In genomic region chr1:201378804-201379203, GRCh38 we compare ENCODE assay signal across 22 cellular contexts. TPM values are rescaled to one million over a fixed set of nuclear protein-coding genes. Genes with fewer than 3 reads are reported as not detected.
"Had no signal": no experiment of that assay in that cellular context is flagged by ENCODE, and none has a peak within 500 bp of the region (broad histone marks: within the 10 kb centered on the region; RNA-seq: fewer than 3 reads in every experiment).

No MANE protein-coding gene starts in this region.

- DNase-seq: activated B cell treated with CpG ODN at 0.5 μM for 24 hours; activated CD4-positive, alpha-beta memory T cell treated with anti-CD3 and anti-CD28 coated beads, Interleukin-2, amount 10 ng/mL, durations not matched to agents 7 days and 5 days; activated CD4-positive, alpha-beta T cell treated with anti-CD3 and anti-CD28 coated beads for 48 hours; activated CD8-positive, alpha-beta memory T cell treated with anti-CD3 and anti-CD28 coated beads, Interleukin-2, amount 10 ng/mL, durations not matched to agents 7 days and 5 days; activated naive CD8-positive, alpha-beta T cell treated with anti-CD3 and anti-CD28 coated beads for 36 hours; amygdala; body of pancreas; central memory CD4-positive, alpha-beta T cell; head of caudate nucleus; midbrain; naive B cell; ovary; psoas muscle; stimulated activated CD4-positive, alpha-beta T cell treated with anti-CD3 and anti-CD28 coated beads, Interleukin-4, amount 100 ng/mL, for 24 hours; stomach; T-helper 17 cell; testis had no signal

- H3K4me3 ChIP-seq: body of pancreas, lung, ovary, psoas muscle, smooth muscle cell, stomach, testis had no signal

- ATAC-seq: activated CD8-positive, alpha-beta memory T cell treated with anti-CD3 and anti-CD28 coated beads, Interleukin-2, amount 10 ng/mL, durations not matched to agents 7 days and 5 days; body of pancreas; sciatic nerve; stimulated activated effector memory CD8-positive, alpha-beta T cell treated with anti-CD3 and anti-CD28 coated beads, Interleukin-12 subunit alpha, Interleukin-12 subunit beta, amount 100 ng/mL, for 72 hours; T-helper 17 cell had no signal

- H3K27me3 Mint-ChIP-seq: activated naive CD8-positive, alpha-beta T cell treated with anti-CD3 and anti-CD28 coated beads for 36 hours had no signal

- H3K4me3 Mint-ChIP-seq: activated B cell treated with CpG ODN at 0.5 μM for 24 hours; activated CD4-positive, alpha-beta memory T cell treated with anti-CD3 and anti-CD28 coated beads, Interleukin-2, amount 10 ng/mL, durations not matched to agents 7 days and 5 days; activated CD8-positive, alpha-beta memory T cell treated with anti-CD3 and anti-CD28 coated beads, Interleukin-2, amount 10 ng/mL, durations not matched to agents 7 days and 5 days; activated naive CD8-positive, alpha-beta T cell treated with anti-CD3 and anti-CD28 coated beads for 36 hours; naive B cell; stimulated activated effector memory CD8-positive, alpha-beta T cell treated with anti-CD3 and anti-CD28 coated beads, Interleukin-12 subunit alpha, Interleukin-12 subunit beta, amount 100 ng/mL, for 72 hours; T-helper 17 cell had no signal

- H3K27ac ChIP-seq: body of pancreas, ovary, psoas muscle, stomach, testis had no signal

- H3K4me1 ChIP-seq: testis had no signal

- H3K27me3 ChIP-seq: body of pancreas, ovary, testis had no signal

- H3K36me3 ChIP-seq: ovary had no signal

- H3K36me3 Mint-ChIP-seq: activated CD8-positive, alpha-beta memory T cell treated with anti-CD3 and anti-CD28 coated beads, Interleukin-2, amount 10 ng/mL, durations not matched to agents 7 days and 5 days; activated naive CD8-positive, alpha-beta T cell treated with anti-CD3 and anti-CD28 coated beads for 36 hours; naive B cell; stimulated activated effector memory CD8-positive, alpha-beta T cell treated with anti-CD3 and anti-CD28 coated beads, Interleukin-12 subunit alpha, Interleukin-12 subunit beta, amount 100 ng/mL, for 72 hours had no signal

- H3K4me1 Mint-ChIP-seq: activated B cell treated with CpG ODN at 0.5 μM for 24 hours; activated CD4-positive, alpha-beta memory T cell treated with anti-CD3 and anti-CD28 coated beads, Interleukin-2, amount 10 ng/mL, durations not matched to agents 7 days and 5 days; activated CD8-positive, alpha-beta memory T cell treated with anti-CD3 and anti-CD28 coated beads, Interleukin-2, amount 10 ng/mL, durations not matched to agents 7 days and 5 days; activated naive CD8-positive, alpha-beta T cell treated with anti-CD3 and anti-CD28 coated beads for 36 hours; naive B cell had no signal

- H3K27ac Mint-ChIP-seq: activated B cell treated with CpG ODN at 0.5 μM for 24 hours; activated CD4-positive, alpha-beta memory T cell treated with anti-CD3 and anti-CD28 coated beads, Interleukin-2, amount 10 ng/mL, durations not matched to agents 7 days and 5 days; activated CD8-positive, alpha-beta memory T cell treated with anti-CD3 and anti-CD28 coated beads, Interleukin-2, amount 10 ng/mL, durations not matched to agents 7 days and 5 days; activated naive CD8-positive, alpha-beta T cell treated with anti-CD3 and anti-CD28 coated beads for 36 hours; stimulated activated effector memory CD8-positive, alpha-beta T cell treated with anti-CD3 and anti-CD28 coated beads, Interleukin-12 subunit alpha, Interleukin-12 subunit beta, amount 100 ng/mL, for 72 hours; T-helper 17 cell had no signal

- H3K9me3 ChIP-seq: body of pancreas, ovary, psoas muscle, stomach, testis had no signal

- H3K4me2 ChIP-seq: smooth muscle cell had no signal

- H3K9me3 Mint-ChIP-seq: activated B cell treated with CpG ODN at 0.5 μM for 24 hours; activated CD4-positive, alpha-beta memory T cell treated with anti-CD3 and anti-CD28 coated beads, Interleukin-2, amount 10 ng/mL, durations not matched to agents 7 days and 5 days; activated naive CD8-positive, alpha-beta T cell treated with anti-CD3 and anti-CD28 coated beads for 36 hours; stimulated activated effector memory CD8-positive, alpha-beta T cell treated with anti-CD3 and anti-CD28 coated beads, Interleukin-12 subunit alpha, Interleukin-12 subunit beta, amount 100 ng/mL, for 72 hours had no signal

RNA-seq across cellular contexts. Expression of gene TNNT2, which starts 1.3 kb away (rescaled TPM):
- total RNA-seq: activated B cell treated with CpG ODN at 0.5 μM for 24 hours; activated CD4-positive, alpha-beta memory T cell treated with anti-CD3 and anti-CD28 coated beads, Interleukin-2, amount 10 ng/mL, durations not matched to agents 7 days and 5 days; activated CD8-positive, alpha-beta memory T cell treated with anti-CD3 and anti-CD28 coated beads, Interleukin-2, amount 10 ng/mL, durations not matched to agents 7 days and 5 days; activated naive CD8-positive, alpha-beta T cell treated with anti-CD3 and anti-CD28 coated beads for 36 hours; frontal cortex; T-helper 17 cell had no signal

RNA-seq across cellular contexts. Expression of gene LAD1, which starts 20.3 kb away (rescaled TPM):
- total RNA-seq: activated B cell treated with CpG ODN at 0.5 μM for 24 hours; activated CD4-positive, alpha-beta memory T cell treated with anti-CD3 and anti-CD28 coated beads, Interleukin-2, amount 10 ng/mL, durations not matched to agents 7 days and 5 days; activated CD8-positive, alpha-beta memory T cell treated with anti-CD3 and anti-CD28 coated beads, Interleukin-2, amount 10 ng/mL, durations not matched to agents 7 days and 5 days; activated naive CD8-positive, alpha-beta T cell treated with anti-CD3 and anti-CD28 coated beads for 36 hours; frontal cortex; T-helper 17 cell had no signal

RNA-seq across cellular contexts. Expression of gene TNNI1, which starts 42.7 kb away (rescaled TPM):
- total RNA-seq: activated B cell treated with CpG ODN at 0.5 μM for 24 hours; activated CD4-positive, alpha-beta memory T cell treated with anti-CD3 and anti-CD28 coated beads, Interleukin-2, amount 10 ng/mL, durations not matched to agents 7 days and 5 days; activated CD8-positive, alpha-beta memory T cell treated with anti-CD3 and anti-CD28 coated beads, Interleukin-2, amount 10 ng/mL, durations not matched to agents 7 days and 5 days; activated naive CD8-positive, alpha-beta T cell treated with anti-CD3 and anti-CD28 coated beads for 36 hours; body of pancreas; stomach; T-helper 17 cell had no signal
